8 cellular contexts compared by ENCODE assay signal in genomic region chr7:44587843-44588711, GRCh38. TPM values are rescaled to one million over a fixed set of nuclear protein-coding genes. Genes with fewer than 3 reads are reported as not detected.
DNase-seq lines count a peak whose midpoint lies in the region; ATAC-seq, FAIRE-seq and TF ChIP-seq lines count a peak whose summit lies in the region.

No MANE protein-coding gene starts in this region.

- H3K27ac ChIP-seq in right lobe of liver = no peak overlapping the region
- H3K27ac ChIP-seq in suprapubic skin = no peak overlapping the region

- FAIRE-seq in bronchial epithelial cell (lab: Jason Lieb, UNC) = no peak

- H3K27me3 ChIP-seq in bronchial epithelial cell (ENCODE audit: control insufficient read depth, insufficient read depth, low read length) = no peaks in the 10 kb centered on the region
- H3K27me3 ChIP-seq in right lobe of liver = no peaks in the 10 kb centered on the region
- no peaks in the 10 kb centered on the region for H3K27me3 ChIP-seq in suprapubic skin

- H3K4me3 Mint-ChIP-seq in activated CD4-positive, alpha-beta T cell treated with anti-CD3 and anti-CD28 coated beads for 36 hours = no peak overlapping the region

- no peaks in the 10 kb centered on the region for H3K9me3 Mint-ChIP-seq in activated CD4-positive, alpha-beta T cell treated with anti-CD3 and anti-CD28 coated beads for 36 hours (ENCODE audit: low read depth)

- 16% methylated on average over 6 of the region's 6 CpGs for WGBS in right lobe of liver (ENCODE audit: insufficient coverage, low coverage, low lambda C conversion rate, missing lambda C conversion rate)
- 18% methylated on average over 6 of the region's 6 CpGs for WGBS in suprapubic skin

- peak overlapping the region; percentile 31 for H3K27ac Mint-ChIP-seq in activated CD4-positive, alpha-beta T cell treated with anti-CD3 and anti-CD28 coated beads for 36 hours

- peak; percentile 89 for ATAC-seq in activated CD4-positive, alpha-beta T cell treated with anti-CD3 and anti-CD28 coated beads for 36 hours
- ATAC-seq in right lobe of liver = peak; percentile 81 to 93 (median 87)

- H3K4me1 ChIP-seq in right lobe of liver (no peaks in the 10 kb centered on the region), suprapubic skin (peaks cover 2% of the 10 kb centered on the region)

- TF ChIP-seq POLR2A in right lobe of liver (IDR thresholded peaks at IDR 0.05) (no peak), suprapubic skin (IDR thresholded peaks at IDR 0.05) (no peak)

- H3K36me3 ChIP-seq in bronchial epithelial cell (ENCODE audit: control insufficient read depth, insufficient read depth, low read length) (no peaks in the 10 kb centered on the region), right lobe of liver (no peaks in the 10 kb centered on the region), suprapubic skin (no peaks in the 10 kb centered on the region)

- CTCF ChIA-PET in activated CD4-positive, alpha-beta T cell treated with anti-CD3 and anti-CD28 coated beads for 36 hours (lab: Charles Lee) = interaction anchor here (0.6 to 1.1 kb wide), 7 partner anchors 29 to 259 kb away, joined by 3 to 5 read pairs (median 3); no protein-coding TSS in a partner anchor

- TF ChIP-seq CTCF in bronchial epithelial cell (IDR thresholded peaks at IDR 0.05; ENCODE audit: insufficient read depth, low read length, severe bottlenecking) (peak; percentile 58), right lobe of liver (IDR thresholded peaks at IDR 0.05) (peak; percentile 61 to 71 (median 66)), suprapubic skin (IDR thresholded peaks at IDR 0.05) (peak; percentile 44 to 61)

- H3K4me1 Mint-ChIP-seq in activated CD4-positive, alpha-beta T cell treated with anti-CD3 and anti-CD28 coated beads for 36 hours = peaks cover 8% of the 10 kb centered on the region

- H3K36me3 Mint-ChIP-seq in activated CD4-positive, alpha-beta T cell treated with anti-CD3 and anti-CD28 coated beads for 36 hours (ENCODE audit: low read depth) = no peaks in the 10 kb centered on the region

- H3K9me3 ChIP-seq in right lobe of liver (no peaks in the 10 kb centered on the region), suprapubic skin (no peaks in the 10 kb centered on the region)

- DNase-seq in activated CD4-positive, alpha-beta T cell treated with anti-CD3 and anti-CD28 coated beads for 36 hours = peak; percentile 75
- no peak for DNase-seq in activated CD4-positive, alpha-beta T cell treated with anti-CD3 and anti-CD28 coated beads for 1 hour
- DNase-seq in NCI-H1694 (lab: John Stamatoyannopoulos, UW) = peak; percentile 56
- DNase-seq in T-helper 22 cell (ENCODE audit: low read depth) = peak; percentile 16
- peak; percentile 66 for DNase-seq in bronchial epithelial cell (ENCODE audit: low read depth)
- DNase-seq in right lobe of liver = no peak
- no peak for DNase-seq in suprapubic skin (ENCODE audit: low spot score in 2 of 2)
- no peak for DNase-seq in OCI-M2 (lab: John Stamatoyannopoulos, UW; ENCODE audit: unreplicated experiment)

- TF ChIP-seq EP300 in suprapubic skin (IDR thresholded peaks at IDR 0.05) = no peak

- H3K4me3 ChIP-seq in bronchial epithelial cell (ENCODE audit: low read depth, low read length) (no peak overlapping the region), right lobe of liver (no peak overlapping the region), suprapubic skin (no peak overlapping the region)

- intact Hi-C loops in activated CD4-positive, alpha-beta T cell treated with anti-CD3 and anti-CD28 coated beads for 36 hours (cut with DNase I, micrococcal nuclease) = loop anchor here (1.0 to 2.0 kb wide), 5 partner anchors 259 to 548 kb away; no protein-coding TSS in a partner anchor
- intact Hi-C loops in right lobe of liver (cut with DNase I) = loop anchor here in 1 of 2 donors (10.0 kb wide), 1 partner anchor 257 kb away; the partner anchor contains the start of gene H2AZ2

- no peaks in the 10 kb centered on the region for H3K27me3 Mint-ChIP-seq in activated CD4-positive, alpha-beta T cell treated with anti-CD3 and anti-CD28 coated beads for 36 hours

- POLR2A ChIA-PET in activated CD4-positive, alpha-beta T cell treated with anti-CD3 and anti-CD28 coated beads for 36 hours (lab: Charles Lee) = no interaction called here

RNA-seq across cellular contexts. Expression of gene TMED4, which starts 6.0 kb away (rescaled TPM):
- total RNA-seq in activated CD4-positive, alpha-beta T cell treated with anti-CD3 and anti-CD28 coated beads for 36 hours = 10 to 100 TPM; 71.6 to 73.0 TPM
- 119 and 203 TPM in 2 replicates for total RNA-seq in bronchial epithelial cell
- 10 to 100 TPM; 32.5 to 91.1 (median 41.7) TPM for total RNA-seq in right lobe of liver
- 100 to 1,000 TPM in 1 of 4 donors, 10 to 100 TPM in 3; 76.8 to 101 (median 93.2) TPM for total RNA-seq in suprapubic skin

RNA-seq across cellular contexts. Expression of gene DDX56, which starts 14.4 kb away (rescaled TPM):
- 100 to 1,000 TPM in 1 of 2 experiments, 10 to 100 TPM in 1; 98.5 to 104 TPM for total RNA-seq in activated CD4-positive, alpha-beta T cell treated with anti-CD3 and anti-CD28 coated beads for 36 hours
- total RNA-seq in bronchial epithelial cell (56.2 and 65.0 TPM in 2 replicates), right lobe of liver (10 to 100 TPM; 31.8 to 42.2 (median 36.5) TPM), suprapubic skin (100 to 1,000 TPM in 1 of 4 donors, 10 to 100 TPM in 3; 58.3 to 109 (median 69.5) TPM)

RNA-seq across cellular contexts. Expression of gene OGDH, which starts 18.4 kb away (rescaled TPM):
- total RNA-seq in activated CD4-positive, alpha-beta T cell treated with anti-CD3 and anti-CD28 coated beads for 36 hours = 10 to 100 TPM; 80.3 to 90.1 TPM
- total RNA-seq in bronchial epithelial cell (45.0 and 78.7 TPM in 2 replicates), right lobe of liver (10 to 100 TPM; 46.6 to 63.2 (median 55.8) TPM), suprapubic skin (100 to 1,000 TPM in 3 of 4 donors, 10 to 100 TPM in 1; 98.6 to 146 (median 127) TPM)

RNA-seq across cellular contexts. Expression of gene NPC1L1, which starts 46.9 kb away (rescaled TPM):
- under 1 TPM in 1 of 2 experiments, not detected in 1; 0.04 TPM for total RNA-seq in activated CD4-positive, alpha-beta T cell treated with anti-CD3 and anti-CD28 coated beads for 36 hours
- total RNA-seq in bronchial epithelial cell = under 0.01 TPM in 2 replicates
- 10 to 100 TPM; 17.0 to 49.8 (median 21.1) TPM for total RNA-seq in right lobe of liver
- under 1 TPM in 1 of 4 donors, not detected in 3; 0.24 TPM for total RNA-seq in suprapubic skin

Comparison
In these comparisons a context has a peak if more than half of its experiments do, and no peak if none do; other contexts are left out.
1. DNase-seq: peak in activated CD4-positive, alpha-beta T cell treated with anti-CD3 and anti-CD28 coated beads for 36 hours (single experiment), NCI-H1694 (single experiment), T-helper 22 cell (single experiment) and bronchial epithelial cell (single experiment); none in activated CD4-positive, alpha-beta T cell treated with anti-CD3 and anti-CD28 coated beads for 1 hour (single experiment), right lobe of liver (0 of 3), suprapubic skin (0 of 2) and OCI-M2 (single experiment).
2. Peak in every context shown above with its lines, with median percentiles within 50 percentile points of each other: CTCF ChIP-seq.